Comparison of ENCODE assay signal across 19 cellular contexts in genomic region chr7:48505061-48505460, GRCh38.
"Had no signal": no experiment of that assay in that cellular context is flagged by ENCODE, and none has a peak within 500 bp of the region (broad histone marks: within the 10 kb centered on the region; RNA-seq: fewer than 3 reads in every experiment).

No MANE protein-coding gene starts in this region.

- H3K4me3 ChIP-seq: SJCRH30 had no signal

- H3K27ac ChIP-seq: RWPE1, SJCRH30 had no signal

- H3K9me3 ChIP-seq: SJCRH30 had no signal

- H3K4me1 ChIP-seq: SJCRH30 had no signal

- H3K36me3 ChIP-seq: SJCRH30 had no signal

- DNase-seq: KBM-7; MM.1S; NCI-H1105 treated with DMSO at 0.1 percent for 48 hours; NCI-H1417 treated with DMSO at 0.1 percent for 48 hours; NCI-H146; NCI-H1694 treated with DMSO at 0.1 percent for 48 hours; NCI-H1930; NCI-H2081; NCI-H2107; NCI-H2227 treated with DMSO at 0.1 percent for 48 hours; NCI-H524; NCI-H526 treated with DMSO at 0.1 percent for 48 hours; NCI-H748 treated with DMSO at 0.1 percent for 48 hours; NK-92 treated with Interleukin-12 subunit alpha and Interleukin-12 subunit beta, amount 100 ng/mL, for 24 hours; PC-3; SHP77; SJCRH30; T-helper 1 cell had no signal
